Comparison of ENCODE assay signal across 14 cellular contexts in the genomic region with DNA sequence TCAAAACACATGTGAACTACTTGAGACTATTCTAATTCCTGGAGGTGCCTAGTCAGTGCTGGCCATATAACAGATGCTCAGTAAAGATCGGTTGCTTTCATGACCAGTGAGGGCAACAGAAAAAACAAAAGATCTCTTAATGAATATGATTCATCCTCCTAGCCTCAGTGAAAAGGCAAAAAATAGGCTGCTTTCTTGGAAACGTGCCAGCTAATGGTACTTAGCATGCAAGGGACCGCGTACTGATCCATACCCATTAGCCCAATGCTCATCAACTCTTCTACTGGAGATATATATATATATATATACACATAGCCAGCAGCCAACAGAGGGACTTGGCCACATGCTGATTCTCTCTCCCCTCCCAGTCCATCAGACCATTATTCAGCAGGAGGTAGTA.
"Had no signal": no experiment of that assay in that cellular context is flagged by ENCODE, and none has a peak within 500 bp of the region (broad histone marks: within the 10 kb centered on the region; RNA-seq: fewer than 3 reads in every experiment).

No MANE protein-coding gene starts in this region.

- H3K36me3 ChIP-seq: heart right ventricle, sigmoid colon, thoracic aorta had no signal

- H3K4me1 ChIP-seq: heart right ventricle, psoas muscle, sigmoid colon had no signal

- DNase-seq: activated CD4-positive, alpha-beta T cell treated with anti-CD3 and anti-CD28 coated beads for 48 hours; activated naive CD4-positive, alpha-beta T cell treated with anti-CD3 and anti-CD28 coated beads for 36 hours; heart right ventricle; islet precursor cell; occipital lobe; psoas muscle; sigmoid colon; stimulated activated CD4-positive, alpha-beta T cell treated with anti-CD3 and anti-CD28 coated beads, Interleukin-12 subunit alpha, Interleukin-12 subunit beta, amount 100 ng/mL, for 4 hours; stimulated activated CD4-positive, alpha-beta T cell treated with anti-CD3 and anti-CD28 coated beads, Interleukin-4, amount 100 ng/mL, for 1 hour; stimulated activated CD8-positive, alpha-beta memory T cell treated with anti-CD3 and anti-CD28 coated beads, Interleukin-4, amount 100 ng/mL, for 48 hours; stimulated activated naive CD8-positive, alpha-beta T cell treated with anti-CD3 and anti-CD28 coated beads, Interleukin-15, Interleukin-2, amounts not matched to agents 100 U/mL and 50 U/mL, for 24 hours had no signal

- H3K27me3 ChIP-seq: sigmoid colon had no signal

- H3K4me3 ChIP-seq: heart right ventricle, psoas muscle, sigmoid colon, thoracic aorta had no signal

- ATAC-seq: heart right ventricle; left lobe of liver; psoas muscle; stimulated activated naive CD8-positive, alpha-beta T cell treated with anti-CD3 and anti-CD28 coated beads, Interleukin-15, Interleukin-2, amounts not matched to agents 100 U/mL and 50 U/mL, for 24 hours; WTC11 had no signal

- H3K27ac ChIP-seq: heart right ventricle, psoas muscle, sigmoid colon, thoracic aorta had no signal

- H3K9me3 ChIP-seq: heart right ventricle, psoas muscle, sigmoid colon, thoracic aorta had no signal
